In the genomic region with DNA sequence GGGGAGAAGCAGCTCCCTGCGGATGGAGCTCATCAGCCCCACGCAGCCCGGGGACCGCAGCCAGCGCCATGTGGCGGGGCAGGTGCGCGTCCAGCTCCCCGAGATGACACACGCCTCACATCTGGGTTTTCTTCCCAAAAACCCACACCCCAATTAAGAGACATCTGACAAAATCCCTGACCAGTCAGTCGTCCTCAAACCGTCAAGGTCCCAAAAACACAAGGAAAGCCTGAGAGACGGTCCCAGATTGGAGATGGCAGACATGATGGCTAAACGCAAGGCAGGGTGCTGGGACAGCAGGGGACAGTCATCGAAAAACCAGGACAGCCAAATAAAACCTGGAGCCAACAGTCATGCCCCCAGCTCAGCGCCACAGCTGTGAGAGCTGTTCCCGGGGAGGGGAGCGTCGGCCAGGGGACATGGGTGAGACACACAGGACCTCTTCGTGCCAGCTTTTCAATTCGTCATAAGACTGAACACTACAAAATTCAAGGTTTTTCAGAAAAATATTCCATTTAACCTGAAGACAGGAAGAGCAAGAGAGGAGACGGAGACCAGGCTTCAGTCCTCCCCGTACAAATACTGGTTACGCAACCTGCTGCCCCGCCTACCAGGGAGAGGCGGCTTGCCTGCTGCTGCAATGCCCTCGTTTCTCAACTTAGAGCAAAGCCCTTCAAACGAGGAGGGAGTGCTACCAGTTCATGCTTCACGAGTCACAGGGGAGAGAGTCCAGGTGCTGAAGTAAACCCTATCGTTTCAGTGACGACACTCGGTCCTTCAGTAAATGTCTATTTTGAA, we compare ENCODE assay signal across 9 cellular contexts. TPM values are rescaled to one million over a fixed set of nuclear protein-coding genes. Genes with fewer than 3 reads are reported as not detected.
DNase-seq lines count a peak whose midpoint lies in the region; ATAC-seq and FAIRE-seq lines count a peak whose summit lies in the region.
"Had no signal": no experiment of that assay in that cellular context is flagged by ENCODE, and none has a peak within 500 bp of the region (broad histone marks: within the 10 kb centered on the region; RNA-seq: fewer than 3 reads in every experiment).

No MANE protein-coding gene starts in this region.

- no peaks in the 10 kb centered on the region for H3K27me3 Mint-ChIP-seq in activated naive CD8-positive, alpha-beta T cell treated with anti-CD3 and anti-CD28 coated beads, Interleukin-2, amount 50 U/mL, for 24 hours

- H3K9me3 Mint-ChIP-seq in activated naive CD8-positive, alpha-beta T cell treated with anti-CD3 and anti-CD28 coated beads, Interleukin-2, amount 50 U/mL, for 24 hours: no peaks in the 10 kb centered on the region

- no peak for ATAC-seq in activated CD4-positive, CD25-positive, alpha-beta regulatory T cell treated with anti-CD3 and anti-CD28 coated beads, Interleukin-2, amount 50 U/mL, for 24 hours
- ATAC-seq in activated naive CD8-positive, alpha-beta T cell treated with anti-CD3 and anti-CD28 coated beads, Interleukin-2, amount 50 U/mL, for 24 hours: no peak

- H3K4me3 ChIP-seq in skeletal muscle tissue (ENCODE audit: low read length in 3 of 3): peak overlapping the region; percentile 38 to 67 (median 54)

- H3K4me1 Mint-ChIP-seq in activated naive CD8-positive, alpha-beta T cell treated with anti-CD3 and anti-CD28 coated beads, Interleukin-2, amount 50 U/mL, for 24 hours: peaks cover 2% of the 10 kb centered on the region

- no peak overlapping the region for H3K4me3 Mint-ChIP-seq in activated naive CD8-positive, alpha-beta T cell treated with anti-CD3 and anti-CD28 coated beads, Interleukin-2, amount 50 U/mL, for 24 hours

- H3K9me3 ChIP-seq in skeletal muscle tissue (ENCODE audit: control insufficient read depth in 3 of 3, low read length in 3 of 3): no peaks in the 10 kb centered on the region

- peaks cover 26 to 61% (median 40%) of the 10 kb centered on the region in 3 donors for H3K4me1 ChIP-seq in skeletal muscle tissue (ENCODE audit: control insufficient read depth in 3 of 3, insufficient read depth in 3 of 3, low read length in 3 of 3)

- DNase-seq in DMS153 (lab: John Stamatoyannopoulos, UW) (peak; percentile 50), DMS153 treated with DMSO at 0.1 percent for 48 hours (lab: John Stamatoyannopoulos, UW; ENCODE audit: unreplicated experiment) (no peak), hypothalamus (lab: John Stamatoyannopoulos, UW) (peak in 26 of 51 donors; percentile 18 to 75 (median 54)), urothelium cell line (ENCODE audit: low spot score) (no peak)
- DNase-seq in activated naive CD8-positive, alpha-beta T cell treated with anti-CD3 and anti-CD28 coated beads, Interleukin-2, amount 50 U/mL, for 24 hours: no peak

- no peaks in the 10 kb centered on the region for H3K36me3 Mint-ChIP-seq in activated naive CD8-positive, alpha-beta T cell treated with anti-CD3 and anti-CD28 coated beads, Interleukin-2, amount 50 U/mL, for 24 hours (ENCODE audit: low read depth)

- no peak overlapping the region for H3K27ac Mint-ChIP-seq in activated naive CD8-positive, alpha-beta T cell treated with anti-CD3 and anti-CD28 coated beads, Interleukin-2, amount 50 U/mL, for 24 hours

- H3K9ac ChIP-seq in skeletal muscle tissue (ENCODE audit: low read depth in 1 of 3, low read length in 3 of 3): peak overlapping the region; percentile 38 to 74 (median 56)

- H3K27me3 ChIP-seq in skeletal muscle tissue (ENCODE audit: control insufficient read depth in 3 of 3, insufficient read depth in 3 of 3, low read length in 3 of 3): no peaks in the 10 kb centered on the region

- H3K27ac ChIP-seq in angular gyrus (ENCODE audit: low read depth, low read length) (peak overlapping the region; percentile 83), skeletal muscle tissue (ENCODE audit: low read depth, low read length) (peak overlapping the region; percentile 89)
- H3K27ac ChIP-seq: 22Rv1 had no signal

- H3K36me3 ChIP-seq in skeletal muscle tissue (ENCODE audit: control insufficient read depth in 3 of 3, insufficient read depth in 3 of 3, low read length in 3 of 3): peaks cover 9 to 14% (median 13%) of the 10 kb centered on the region in 3 donors

- no peak for FAIRE-seq in urothelium cell line (lab: Jason Lieb, UNC)

RNA-seq across cellular contexts. Expression of a gene that starts 10.5 kb away (rescaled TPM):
- 8.9 TPM for total RNA-seq in skeletal muscle tissue

Comparison
In these comparisons a context has a peak if more than half of its experiments do, and no peak if none do; other contexts are left out.
1. DNase-seq: peak in DMS153 (single experiment) and hypothalamus (26 of 51); none in DMS153 treated with DMSO at 0.1 percent for 48 hours (single experiment), activated naive CD8-positive, alpha-beta T cell treated with anti-CD3 and anti-CD28 coated beads, Interleukin-2, amount 50 U/mL, for 24 hours (single experiment) and urothelium cell line (single experiment).